8 cellular contexts compared by ENCODE assay signal in the genomic region with DNA sequence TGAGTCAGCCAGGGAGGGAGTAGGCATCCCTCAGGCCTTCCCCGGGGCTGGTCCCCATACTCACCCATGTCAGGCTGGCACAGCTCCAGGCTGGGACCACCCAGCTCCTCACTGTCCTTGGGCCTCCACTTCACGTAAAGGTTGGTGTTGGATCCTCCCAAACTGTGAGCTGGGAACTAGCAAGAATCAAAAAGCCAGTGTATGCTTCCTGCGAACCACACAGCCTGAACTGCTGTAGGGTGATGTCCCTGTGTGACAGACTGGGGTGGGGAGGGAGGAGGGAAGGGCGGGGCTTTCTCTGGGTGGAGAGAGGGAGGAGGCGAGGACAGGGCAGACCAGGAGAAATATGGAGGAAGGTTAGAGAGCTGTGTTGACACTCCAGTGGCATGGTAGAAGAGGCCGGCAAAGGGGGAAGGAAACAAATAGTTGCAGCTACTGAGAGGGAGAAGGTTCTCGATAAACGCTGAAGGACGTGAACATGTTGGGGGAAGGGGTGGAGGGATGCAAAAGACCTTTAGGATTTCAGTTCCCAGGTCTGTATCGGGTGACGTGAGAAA. TPM values are rescaled to one million over a fixed set of nuclear protein-coding genes. Genes with fewer than 3 reads are reported as not detected.
DNase-seq lines count a peak whose midpoint lies in the region; ATAC-seq lines count a peak whose summit lies in the region.

No MANE protein-coding gene starts in this region.

- no peaks in the 10 kb centered on the region for H3K27me3 ChIP-seq in neuron (ENCODE audit: insufficient read depth, low read length)

- DNase-seq in DMS79 treated with DMSO at 0.1 percent for 48 hours (lab: John Stamatoyannopoulos, UW) (peak; percentile 47), KG1 (lab: John Stamatoyannopoulos, UW) (peak; percentile 48), RPMI8226 (peak; percentile 91), fibroblast of the conjunctiva (ENCODE audit: low read depth) (peak; percentile 74), stromal cell of bone marrow (ENCODE audit: low read depth) (peak; percentile 80)
- DNase-seq in activated T-helper 2 cell treated with anti-CD3 and anti-CD28 coated beads, Interferon-gamma antibody, Interleukin-2, Interleukin-4, amounts not matched to agents 10 μg/mL and 5 μg/mL and 100 μg/mL, durations not matched to agents 14 hours and 24 hours and 36 hours (ENCODE audit: low spot score) = peak; percentile 71

- no peaks in the 10 kb centered on the region for H3K27me3 Mint-ChIP-seq in activated T-helper 2 cell treated with anti-CD3 and anti-CD28 coated beads, Interferon-gamma antibody, Interleukin-2, Interleukin-4, amounts not matched to agents 10 μg/mL and 5 μg/mL and 100 μg/mL, durations not matched to agents 14 hours and 24 hours and 36 hours (ENCODE audit: low read depth)

- H3K36me3 ChIP-seq in neuron (ENCODE audit: insufficient read depth, low read length) = peaks cover 29% of the 10 kb centered on the region

- H3K4me3 ChIP-seq in neuron (ENCODE audit: low read length) = peak overlapping the region; percentile 83

- H3K9me3 ChIP-seq in neuron (ENCODE audit: low read length) = no peaks in the 10 kb centered on the region

- peak overlapping the region; percentile 93 for H3K27ac Mint-ChIP-seq in activated T-helper 2 cell treated with anti-CD3 and anti-CD28 coated beads, Interferon-gamma antibody, Interleukin-2, Interleukin-4, amounts not matched to agents 10 μg/mL and 5 μg/mL and 100 μg/mL, durations not matched to agents 14 hours and 24 hours and 36 hours

- H3K4me3 Mint-ChIP-seq in activated T-helper 2 cell treated with anti-CD3 and anti-CD28 coated beads, Interferon-gamma antibody, Interleukin-2, Interleukin-4, amounts not matched to agents 10 μg/mL and 5 μg/mL and 100 μg/mL, durations not matched to agents 14 hours and 24 hours and 36 hours (ENCODE audit: low read depth) = peak overlapping the region; percentile 97

- peaks cover 39% of the 10 kb centered on the region for H3K36me3 Mint-ChIP-seq in activated T-helper 2 cell treated with anti-CD3 and anti-CD28 coated beads, Interferon-gamma antibody, Interleukin-2, Interleukin-4, amounts not matched to agents 10 μg/mL and 5 μg/mL and 100 μg/mL, durations not matched to agents 14 hours and 24 hours and 36 hours (ENCODE audit: low read depth)

- no peaks in the 10 kb centered on the region for H3K9me3 Mint-ChIP-seq in activated T-helper 2 cell treated with anti-CD3 and anti-CD28 coated beads, Interferon-gamma antibody, Interleukin-2, Interleukin-4, amounts not matched to agents 10 μg/mL and 5 μg/mL and 100 μg/mL, durations not matched to agents 14 hours and 24 hours and 36 hours

- H3K4me1 Mint-ChIP-seq in activated T-helper 2 cell treated with anti-CD3 and anti-CD28 coated beads, Interferon-gamma antibody, Interleukin-2, Interleukin-4, amounts not matched to agents 10 μg/mL and 5 μg/mL and 100 μg/mL, durations not matched to agents 14 hours and 24 hours and 36 hours (ENCODE audit: low read depth) = peaks cover 54% of the 10 kb centered on the region

- H2AFZ ChIP-seq in neuron (ENCODE audit: low read depth, low read length) = no peak overlapping the region

- ATAC-seq in GM21737 (IDR thresholded peaks at IDR 0.05; ENCODE audit: unreplicated experiment) = peak; percentile 41

- intact Hi-C loops in activated T-helper 2 cell treated with anti-CD3 and anti-CD28 coated beads, Interferon-gamma antibody, Interleukin-2, Interleukin-4, amounts not matched to agents 10 μg/mL and 5 μg/mL and 100 μg/mL, durations not matched to agents 14 hours and 24 hours and 36 hours (cut with micrococcal nuclease) = loop anchor here (1.0 to 10.0 kb wide), 7 partner anchors 10 to 899 kb away; a partner anchor contains a TSS

- peaks cover 52% of the 10 kb centered on the region for H3K4me1 ChIP-seq in neuron (ENCODE audit: insufficient read depth, low read length)

RNA-seq across cellular contexts. Expression of a gene that starts 6.1 kb away (rescaled TPM):
- 124 and 131 TPM in 2 replicates for total RNA-seq in activated T-helper 2 cell treated with anti-CD3 and anti-CD28 coated beads, Interferon-gamma antibody, Interleukin-2, Interleukin-4, amounts not matched to agents 10 μg/mL and 5 μg/mL and 100 μg/mL, durations not matched to agents 14 hours and 24 hours and 36 hours

RNA-seq across cellular contexts. Expression of a gene that starts 9.6 kb away (rescaled TPM):
- total RNA-seq in activated T-helper 2 cell treated with anti-CD3 and anti-CD28 coated beads, Interferon-gamma antibody, Interleukin-2, Interleukin-4, amounts not matched to agents 10 μg/mL and 5 μg/mL and 100 μg/mL, durations not matched to agents 14 hours and 24 hours and 36 hours = 729 and 735 TPM in 2 replicates

RNA-seq across cellular contexts. Expression of a gene that starts 51.9 kb away (rescaled TPM):
- total RNA-seq in activated T-helper 2 cell treated with anti-CD3 and anti-CD28 coated beads, Interferon-gamma antibody, Interleukin-2, Interleukin-4, amounts not matched to agents 10 μg/mL and 5 μg/mL and 100 μg/mL, durations not matched to agents 14 hours and 24 hours and 36 hours = 293 and 298 TPM in 2 replicates

Comparison
In these comparisons a context has a peak if more than half of its experiments do, and no peak if none do; other contexts are left out.
1. Peak in every context shown above with its lines: DNase-seq, ATAC-seq and H3K4me3 ChIP-seq.